ENCODE assay signal across 1 cellular context in the genomic region with DNA sequence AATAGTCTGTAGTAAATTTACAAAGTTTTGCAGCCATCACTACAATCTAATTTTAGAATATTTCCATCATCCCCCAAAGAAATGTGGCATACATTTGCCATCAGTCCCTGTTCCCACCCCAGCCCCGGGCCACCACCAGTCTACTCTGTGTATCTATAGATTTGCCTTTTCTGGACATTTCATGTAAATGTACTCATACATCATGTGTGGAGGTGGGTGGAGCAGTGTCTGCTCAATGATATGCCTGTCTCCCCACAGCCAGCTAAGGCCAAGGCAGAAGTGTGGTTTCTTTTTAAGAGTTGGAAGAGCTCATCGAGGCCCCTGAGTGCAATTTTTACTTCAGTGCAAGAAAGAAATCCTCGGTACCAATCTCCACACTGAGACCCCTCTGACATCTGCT.
TF ChIP-seq lines count a peak whose summit lies in the region.

No MANE protein-coding gene starts in this region.

TF ChIP-seq in GM12878, 131 proteins besides CTCF, POLR2A, EP300 and RAD21 (continued from another document):
- TF ChIP-seq, protein P1, sequence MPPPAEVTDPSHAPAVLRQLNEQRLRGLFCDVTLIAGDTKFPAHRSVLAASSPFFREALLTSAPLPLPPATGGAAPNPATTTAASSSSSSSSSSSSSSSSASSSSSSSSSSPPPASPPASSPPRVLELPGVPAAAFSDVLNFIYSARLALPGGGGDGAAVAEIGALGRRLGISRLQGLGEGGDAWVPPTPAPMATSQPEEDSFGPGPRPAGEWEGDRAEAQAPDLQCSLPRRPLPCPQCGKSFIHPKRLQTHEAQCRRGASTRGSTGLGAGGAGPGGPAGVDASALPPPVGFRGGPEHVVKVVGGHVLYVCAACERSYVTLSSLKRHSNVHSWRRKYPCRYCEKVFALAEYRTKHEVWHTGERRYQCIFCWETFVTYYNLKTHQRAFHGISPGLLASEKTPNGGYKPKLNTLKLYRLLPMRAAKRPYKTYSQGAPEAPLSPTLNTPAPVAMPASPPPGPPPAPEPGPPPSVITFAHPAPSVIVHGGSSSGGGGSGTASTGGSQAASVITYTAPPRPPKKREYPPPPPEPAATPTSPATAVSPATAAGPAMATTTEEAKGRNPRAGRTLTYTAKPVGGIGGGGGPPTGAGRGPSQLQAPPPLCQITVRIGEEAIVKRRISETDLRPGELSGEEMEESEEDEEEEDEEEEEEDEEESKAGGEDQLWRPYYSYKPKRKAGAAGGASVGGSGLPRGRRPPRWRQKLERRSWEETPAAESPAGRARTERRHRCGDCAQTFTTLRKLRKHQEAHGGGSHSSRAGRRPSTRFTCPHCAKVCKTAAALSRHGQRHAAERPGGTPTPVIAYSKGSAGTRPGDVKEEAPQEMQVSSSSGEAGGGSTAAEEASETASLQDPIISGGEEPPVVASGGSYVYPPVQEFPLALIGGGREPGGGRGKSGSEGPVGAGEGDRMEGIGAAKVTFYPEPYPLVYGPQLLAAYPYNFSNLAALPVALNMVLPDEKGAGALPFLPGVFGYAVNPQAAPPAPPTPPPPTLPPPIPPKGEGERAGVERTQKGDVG (CRISPR knock-in tag; IDR thresholded peaks at IDR 0.05): no peak
- TF ChIP-seq IKZF1 (conservative IDR thresholded peaks at IDR 0.05): no peak
